ENCODE assay signal across 18 cellular contexts in the genomic region with DNA sequence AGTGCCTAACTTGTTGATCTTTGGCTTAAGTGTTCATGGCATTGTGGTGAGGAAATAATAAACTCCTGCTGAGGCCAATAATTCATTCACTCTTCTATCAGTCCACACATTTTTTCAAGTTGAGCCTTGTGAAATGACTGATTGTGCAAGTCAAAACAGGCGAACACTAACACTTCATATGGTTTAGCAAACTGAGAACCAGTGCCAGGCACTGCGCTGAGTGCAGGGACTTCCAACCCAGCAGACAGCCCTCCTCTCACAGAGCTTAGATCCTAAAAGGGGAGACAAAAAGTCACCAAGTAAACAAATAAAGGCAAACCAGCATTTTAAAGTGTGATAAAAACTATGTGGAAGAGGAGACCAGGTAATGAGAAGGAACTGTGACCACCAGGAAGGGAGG.
"Had no signal": no experiment of that assay in that cellular context is flagged by ENCODE, and none has a peak within 500 bp of the region (broad histone marks: within the 10 kb centered on the region; RNA-seq: fewer than 3 reads in every experiment).

No MANE protein-coding gene starts in this region.

- H3K27ac ChIP-seq: coronary artery, esophagus muscularis mucosa, gastroesophageal sphincter, spleen, tibial nerve had no signal

- H3K9me3 ChIP-seq: breast epithelium, esophagus muscularis mucosa had no signal

- H3K4me3 ChIP-seq: breast epithelium, coronary artery, esophagus muscularis mucosa, gastroesophageal sphincter, spleen, tibial nerve had no signal

- ATAC-seq: activated T-cell treated with anti-CD3 and anti-CD28 coated beads, Interleukin-2, amount 50 U/mL, for 4 hours; gastroesophageal sphincter; left colon; WTC11 had no signal

- H3K27me3 ChIP-seq: breast epithelium, esophagus muscularis mucosa, gastroesophageal sphincter, spleen, tibial nerve had no signal

- DNase-seq: activated CD8-positive, alpha-beta memory T cell treated with anti-CD3 and anti-CD28 coated beads, Interleukin-2, amount 50 U/mL, for 48 hours; activated naive CD4-positive, alpha-beta T cell; activated T-cell treated with anti-CD3 and anti-CD28 coated beads, Interleukin-2, amount 50 U/mL, for 4 hours; cerebellar nuclear complex; head of caudate nucleus; islet precursor cell; left colon; nephron progenitor cell; nucleus accumbens; spleen; stimulated activated CD4-positive, alpha-beta T cell treated with anti-CD3 and anti-CD28 coated beads, Interleukin-4, amount 100 ng/mL, for 4 hours; T1000 had no signal

- H3K36me3 ChIP-seq: breast epithelium, esophagus muscularis mucosa, gastroesophageal sphincter, spleen, tibial nerve had no signal

- H3K4me1 ChIP-seq: breast epithelium, esophagus muscularis mucosa, gastroesophageal sphincter, spleen, tibial nerve had no signal
